17 cellular contexts compared by ENCODE assay signal in genomic region chr5:172145870-172146747, GRCh38. TPM values are rescaled to one million over a fixed set of nuclear protein-coding genes. Genes with fewer than 3 reads are reported as not detected.
DNase-seq lines count a peak whose midpoint lies in the region; ATAC-seq, FAIRE-seq and TF ChIP-seq lines count a peak whose summit lies in the region.
"Had no signal": no experiment of that assay in that cellular context is flagged by ENCODE, and none has a peak within 500 bp of the region (broad histone marks: within the 10 kb centered on the region; RNA-seq: fewer than 3 reads in every experiment).

No MANE protein-coding gene starts in this region.

- intact Hi-C loops in naive thymus-derived CD4-positive, alpha-beta T cell (cut with micrococcal nuclease), result no loop called here
- intact Hi-C loops in A673 (cut with micrococcal nuclease; ENCODE audit: unreplicated experiment), result no loop called here
- intact Hi-C loops in sigmoid colon (cut with DNase I), result no loop called here
- intact Hi-C loops in body of pancreas (cut with DNase I), result no loop called here

- H3K27ac Mint-ChIP-seq in stimulated activated naive CD8-positive, alpha-beta T cell treated with anti-CD3 and anti-CD28 coated beads, Interleukin-15, Interleukin-2, amounts not matched to agents 100 ng/mL and 50 ng/mL, for 24 hours, result peak overlapping the region; percentile 19
- H3K27ac Mint-ChIP-seq in stimulated activated naive CD8-positive, alpha-beta T cell treated with anti-CD3 and anti-CD28 coated beads, Interleukin-15, amount 100 ng/mL, for 72 hours, result peak overlapping the region in 1 of 2 donors; percentile 46
- peak overlapping the region; percentile 51 to 88 (median 82) for H3K27ac Mint-ChIP-seq in naive thymus-derived CD4-positive, alpha-beta T cell

- whole genome bisulfite sequencing in sigmoid colon, 2 donors, result 64 to 85% methylated on average over 21 of the region's 21 CpGs
- 87 to 88% methylated on average over 20 to 21 of the region's 21 CpGs for WGBS in body of pancreas, 2 donors

- no peak for FAIRE-seq in bronchial epithelial cell (lab: Jason Lieb, UNC)

- H3K36me3 Mint-ChIP-seq in stimulated activated naive CD8-positive, alpha-beta T cell treated with anti-CD3 and anti-CD28 coated beads, Interleukin-15, Interleukin-2, amounts not matched to agents 100 ng/mL and 50 ng/mL, for 24 hours (ENCODE audit: low read depth), result peaks cover 29% of the 10 kb centered on the region
- H3K36me3 Mint-ChIP-seq in naive thymus-derived CD4-positive, alpha-beta T cell, result peaks cover 0 to 18% (median 7%) of the 10 kb centered on the region in 5 donors

- no peak for TF ChIP-seq CTCF in bronchial epithelial cell (IDR thresholded peaks at IDR 0.05; ENCODE audit: insufficient read depth, low read length, severe bottlenecking)
- no peak for TF ChIP-seq CTCF in A673 (conservative IDR thresholded peaks at IDR 0.05; ENCODE audit: low read depth, low read length)
- no peak for TF ChIP-seq CTCF in sigmoid colon (IDR thresholded peaks at IDR 0.05)
- no peak for TF ChIP-seq CTCF in body of pancreas (IDR thresholded peaks at IDR 0.05)

- H3K27me3 Mint-ChIP-seq in stimulated activated naive CD8-positive, alpha-beta T cell treated with anti-CD3 and anti-CD28 coated beads, Interleukin-15, Interleukin-2, amounts not matched to agents 100 ng/mL and 50 ng/mL, for 24 hours, result no peaks in the 10 kb centered on the region
- H3K27me3 Mint-ChIP-seq in stimulated activated naive CD8-positive, alpha-beta T cell treated with anti-CD3 and anti-CD28 coated beads, Interleukin-15, amount 100 ng/mL, for 72 hours, result no peaks in the 10 kb centered on the region
- no peaks in the 10 kb centered on the region for H3K27me3 Mint-ChIP-seq in naive thymus-derived CD4-positive, alpha-beta T cell

- H3K4me1 Mint-ChIP-seq in stimulated activated naive CD8-positive, alpha-beta T cell treated with anti-CD3 and anti-CD28 coated beads, Interleukin-15, Interleukin-2, amounts not matched to agents 100 ng/mL and 50 ng/mL, for 24 hours (ENCODE audit: low read depth), result peaks cover 85% of the 10 kb centered on the region
- H3K4me1 Mint-ChIP-seq in stimulated activated naive CD8-positive, alpha-beta T cell treated with anti-CD3 and anti-CD28 coated beads, Interleukin-15, amount 100 ng/mL, for 72 hours, result peaks cover 94% of the 10 kb centered on the region
- peaks cover 54 to 93% (median 74%) of the 10 kb centered on the region in 7 donors for H3K4me1 Mint-ChIP-seq in naive thymus-derived CD4-positive, alpha-beta T cell

- ATAC-seq in stimulated activated naive CD8-positive, alpha-beta T cell treated with anti-CD3 and anti-CD28 coated beads, Interleukin-15, amount 100 ng/mL, for 72 hours, result no peak
- ATAC-seq in naive thymus-derived CD4-positive, alpha-beta T cell, result no peak
- no peak for ATAC-seq in body of pancreas
- ATAC-seq: foreskin keratinocyte had no signal

- H3K27ac ChIP-seq in naive thymus-derived CD4-positive, alpha-beta T cell (ENCODE audit: low read depth, low read length), result peak overlapping the region; percentile 37
- H3K27ac ChIP-seq in A673 (ENCODE audit: low read depth, low read length, poor library complexity, severe bottlenecking), result no peak overlapping the region
- peak overlapping the region in 1 of 4 donors; percentile 42 for H3K27ac ChIP-seq in sigmoid colon
- H3K27ac ChIP-seq in body of pancreas, result no peak overlapping the region
- H3K27ac ChIP-seq: foreskin keratinocyte had no signal

- no peaks in the 10 kb centered on the region for H3K9me3 Mint-ChIP-seq in stimulated activated naive CD8-positive, alpha-beta T cell treated with anti-CD3 and anti-CD28 coated beads, Interleukin-15, Interleukin-2, amounts not matched to agents 100 ng/mL and 50 ng/mL, for 24 hours
- H3K9me3 Mint-ChIP-seq in stimulated activated naive CD8-positive, alpha-beta T cell treated with anti-CD3 and anti-CD28 coated beads, Interleukin-15, amount 100 ng/mL, for 72 hours, result no peaks in the 10 kb centered on the region
- H3K9me3 Mint-ChIP-seq in naive thymus-derived CD4-positive, alpha-beta T cell, result no peaks in the 10 kb centered on the region

- TF ChIP-seq POLR2A in sigmoid colon (IDR thresholded peaks at IDR 0.05), result no peak
- no peak for TF ChIP-seq POLR2A in body of pancreas (IDR thresholded peaks at IDR 0.05)

- H3K36me3 ChIP-seq in bronchial epithelial cell (ENCODE audit: control insufficient read depth, insufficient read depth, low read length) (no peaks in the 10 kb centered on the region), A673 (ENCODE audit: insufficient read depth, low read length, poor library complexity, severe bottlenecking) (no peaks in the 10 kb centered on the region), sigmoid colon (peaks cover 0 to 3% (median 0%) of the 10 kb centered on the region in 4 donors), body of pancreas (replicated peaks in 1 of 2; ENCODE audit: insufficient read depth in 1 of 2, low read depth in 2 of 2) (no peaks in the 10 kb centered on the region)
- H3K36me3 ChIP-seq in naive thymus-derived CD4-positive, alpha-beta T cell (ENCODE audit: control insufficient read depth in 2 of 3, insufficient read depth in 3 of 3, low read length in 3 of 3), result peaks cover 4 to 51% (median 11%) of the 10 kb centered on the region in 3 experiments

- TF ChIP-seq EP300 in sigmoid colon (IDR thresholded peaks at IDR 0.05), result no peak

- no peaks in the 10 kb centered on the region for H3K9me3 ChIP-seq in naive thymus-derived CD4-positive, alpha-beta T cell (ENCODE audit: control insufficient read depth in 2 of 3, low read length in 3 of 3)
- H3K9me3 ChIP-seq in A673 (ENCODE audit: low read depth, low read length, poor library complexity, severe bottlenecking) (no peaks in the 10 kb centered on the region), sigmoid colon (no peaks in the 10 kb centered on the region), body of pancreas (no peaks in the 10 kb centered on the region)
- H3K9me3 ChIP-seq: SK-N-SH had no signal

- DNase-seq in stimulated activated naive CD8-positive, alpha-beta T cell treated with anti-CD3 and anti-CD28 coated beads, Interleukin-15, amount 100 ng/mL, for 72 hours, result no peak
- DNase-seq in bronchial epithelial cell (ENCODE audit: low read depth) (peak; percentile 31), germinal center (ENCODE audit: low spot score) (no peak), A673 (ENCODE audit: low spot score) (no peak), sigmoid colon (no peak), body of pancreas (no peak)
- DNase-seq in naive thymus-derived CD4-positive, alpha-beta T cell, result no peak
- DNase-seq: activated CD4-positive, CD25-positive, alpha-beta regulatory T cell treated with anti-CD3 and anti-CD28 coated beads, Interleukin-2, amount 50 U/mL, for 72 hours; KBM-7; kidney glomerular epithelial cell; NCI-H1930; NCI-H82; SK-N-SH had no signal

- H3K4me3 ChIP-seq in bronchial epithelial cell (ENCODE audit: low read depth, low read length) (no peak overlapping the region), A673 (ENCODE audit: low read depth, low read length, poor library complexity, severe bottlenecking) (no peak overlapping the region), sigmoid colon (no peak overlapping the region), body of pancreas (no peak overlapping the region)
- no peak overlapping the region for H3K4me3 ChIP-seq in naive thymus-derived CD4-positive, alpha-beta T cell (ENCODE audit: low read length)

- CTCF ChIA-PET in naive thymus-derived CD4-positive, alpha-beta T cell (lab: Charles Lee), result interaction anchor here (0.6 to 1.0 kb wide), 2 partner anchors 18 to 35 kb away, joined by 3 to 4 read pairs; no protein-coding TSS in a partner anchor
- CTCF ChIA-PET in A673 (lab: Charles Lee), result no interaction called here

- BruUV-seq in A673 (replicated peaks; lab: Mats Ljungman, UMichigan), result no TSS peak

- H3K27me3 ChIP-seq in bronchial epithelial cell (ENCODE audit: control insufficient read depth, insufficient read depth, low read length), result no peaks in the 10 kb centered on the region
- H3K27me3 ChIP-seq in naive thymus-derived CD4-positive, alpha-beta T cell (ENCODE audit: control insufficient read depth in 2 of 2, insufficient read depth in 2 of 2, low read length in 2 of 2), result no peaks in the 10 kb centered on the region
- H3K27me3 ChIP-seq in A673 (replicated peaks; ENCODE audit: insufficient read depth, low read depth, low read length, poor library complexity), result no peaks in the 10 kb centered on the region
- H3K27me3 ChIP-seq in sigmoid colon, result no peaks in the 10 kb centered on the region
- H3K27me3 ChIP-seq in body of pancreas, result no peaks in the 10 kb centered on the region
- H3K27me3 ChIP-seq: foreskin keratinocyte had no signal

- H3K4me3 Mint-ChIP-seq in stimulated activated naive CD8-positive, alpha-beta T cell treated with anti-CD3 and anti-CD28 coated beads, Interleukin-15, Interleukin-2, amounts not matched to agents 100 ng/mL and 50 ng/mL, for 24 hours, result no peak overlapping the region
- H3K4me3 Mint-ChIP-seq in stimulated activated naive CD8-positive, alpha-beta T cell treated with anti-CD3 and anti-CD28 coated beads, Interleukin-15, amount 100 ng/mL, for 72 hours, result peak overlapping the region in 1 of 2 donors; percentile 21
- H3K4me3 Mint-ChIP-seq in naive thymus-derived CD4-positive, alpha-beta T cell, result peak overlapping the region in 3 of 10 donors; percentile 13 to 40 (median 25)

- peaks cover 54 to 88% of the 10 kb centered on the region in 2 donors for H3K4me1 ChIP-seq in naive thymus-derived CD4-positive, alpha-beta T cell (ENCODE audit: control insufficient read depth in 2 of 2, insufficient read depth in 2 of 2, low read length in 2 of 2)
- H3K4me1 ChIP-seq in A673 (ENCODE audit: insufficient read depth, low read length, poor library complexity, severe bottlenecking) (no peaks in the 10 kb centered on the region), sigmoid colon (no peaks in the 10 kb centered on the region), body of pancreas (peaks cover 15% of the 10 kb centered on the region)
- H3K4me1 ChIP-seq: foreskin keratinocyte had no signal

- POLR2A ChIA-PET in naive thymus-derived CD4-positive, alpha-beta T cell (lab: Charles Lee), result interaction anchor here (0.9 to 1.0 kb wide), 3 partner anchors 34 to 626 kb away, joined by 3 to 5 read pairs (median 3); partner anchors contain the start of gene STK10
- POLR2A ChIA-PET in A673 (lab: Charles Lee; ENCODE audit: low non-redundant PET), result no interaction called here

RNA-seq across cellular contexts. Expression of gene STK10, which starts 41.9 kb away (rescaled TPM):
- total RNA-seq in bronchial epithelial cell, result 5.9 and 12.6 TPM in 2 replicates
- 100 to 1,000 TPM; 244 to 474 (median 311) TPM for total RNA-seq in naive thymus-derived CD4-positive, alpha-beta T cell
- 100 to 1,000 TPM in 1 of 2 donors, 10 to 100 TPM in 1; 55.7 to 141 TPM for polyA plus RNA-seq in naive thymus-derived CD4-positive, alpha-beta T cell
- total RNA-seq in A673 (2021), result 3.8 and 3.9 TPM in 2 replicates
- 10 to 100 TPM in 3 of 4 donors, 1 to 10 TPM in 1; 8.9 to 16.1 (median 12.6) TPM for total RNA-seq in sigmoid colon
- 10 to 100 TPM in 1 of 3 donors, 1 to 10 TPM in 2; 4.2 to 28.6 (median 7.6) TPM for polyA plus RNA-seq in sigmoid colon
- 1 to 10 TPM; 9.1 to 9.9 TPM for total RNA-seq in body of pancreas

RNA-seq across cellular contexts. Expression of gene EFCAB9, which starts 47.9 kb away (rescaled TPM):
- total RNA-seq in bronchial epithelial cell, result not detected in 2 replicates
- not detected for total RNA-seq in naive thymus-derived CD4-positive, alpha-beta T cell
- not detected for polyA plus RNA-seq in naive thymus-derived CD4-positive, alpha-beta T cell
- not detected in 2 replicates for total RNA-seq in A673 (2021)
- not detected for total RNA-seq in sigmoid colon
- polyA plus RNA-seq in sigmoid colon, result not detected
- not detected for total RNA-seq in body of pancreas
- total RNA-seq: foreskin keratinocyte, osteocyte had no signal
- polyA plus RNA-seq: BJ, foreskin keratinocyte had no signal

Comparison
In these comparisons a context has a peak if more than half of its experiments do, and no peak if none do; other contexts are left out.
1. RNA of gene STK10, which starts 41.9 kb away (total RNA-seq): 244 to 474 TPM in naive thymus-derived CD4-positive, alpha-beta T cell; 5.9 to 12.6 TPM in bronchial epithelial cell, 8.9 to 16.1 TPM in sigmoid colon, 9.1 to 9.9 TPM in body of pancreas and 3.8 to 3.9 TPM in A673; every median in the first group is over 10 times any median in the second.